1 cellular context compared by ENCODE assay signal in genomic region chr12:57726151-57726883, GRCh38.
TF ChIP-seq lines count a peak whose summit lies in the region.

No MANE protein-coding gene starts in this region.

TF ChIP-seq in K562, 482 proteins besides CTCF, POLR2A, EP300 and RAD21:
- TF ChIP-seq ZBTB33 (CRISPR knock-in tag; IDR thresholded peaks at IDR 0.05) (peak; percentile 91), NFYB (IDR thresholded peaks at IDR 0.05; ENCODE audit: extremely low read depth, insufficient read length) (no peak), POLR2G (IDR thresholded peaks at IDR 0.05; ENCODE audit: low read depth, low read length) (peak; percentile 28; the same call in 1 of the 2 replicates), PTRF (tag; IDR thresholded peaks at IDR 0.05) (no peak), ZNF696 (CRISPR knock-in tag; conservative IDR thresholded peaks at IDR 0.05) (no peak)
